38 cellular contexts compared by ENCODE assay signal in the genomic region with DNA sequence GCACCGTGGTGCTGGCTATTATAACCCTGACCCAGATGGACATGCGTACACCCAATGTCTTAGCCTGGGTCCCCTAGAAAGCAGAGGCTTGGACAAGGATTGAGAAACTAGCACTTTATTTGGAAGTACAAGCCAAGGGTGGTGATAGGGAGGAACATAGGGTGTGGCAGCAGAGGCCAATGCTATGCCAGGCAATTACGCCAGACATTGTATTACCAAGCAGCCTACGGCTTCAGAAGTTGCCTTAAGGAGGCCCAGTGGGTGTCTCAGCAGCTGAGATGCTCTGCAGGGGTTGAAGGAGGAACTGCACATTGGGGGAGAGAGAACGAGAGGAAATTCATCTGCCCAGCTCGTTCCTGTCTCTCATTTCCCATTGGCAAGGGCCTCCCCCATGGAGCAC. TPM values are rescaled to one million over a fixed set of nuclear protein-coding genes. Genes with fewer than 3 reads are reported as not detected.
DNase-seq lines count a peak whose midpoint lies in the region; ATAC-seq and TF ChIP-seq lines count a peak whose summit lies in the region.
"Had no signal": no experiment of that assay in that cellular context is flagged by ENCODE, and none has a peak within 500 bp of the region (broad histone marks: within the 10 kb centered on the region; RNA-seq: fewer than 3 reads in every experiment).

No MANE protein-coding gene starts in this region.

- no peak overlapping the region for H3K27ac Mint-ChIP-seq in MCF 10A (ENCODE audit: low read depth, unreplicated experiment)
- H3K27ac Mint-ChIP-seq: activated naive CD4-positive, alpha-beta T cell treated with anti-CD3 and anti-CD28 coated beads, Interleukin-2, amount 50 U/mL, for 72 hours had no signal

- no peak overlapping the region for H3K4me3 Mint-ChIP-seq in MCF 10A (ENCODE audit: unreplicated experiment)

- H3K36me3 Mint-ChIP-seq in MCF 10A (ENCODE audit: insufficient read depth, unreplicated experiment), result peaks cover 6% of the 10 kb centered on the region
- H3K36me3 Mint-ChIP-seq: activated naive CD4-positive, alpha-beta T cell treated with anti-CD3 and anti-CD28 coated beads, Interleukin-2, amount 50 U/mL, for 72 hours had no signal

- WGBS in mammary epithelial cell (ENCODE audit: low coverage, missing lambda C conversion rate), result 72% methylated on average over 6 of the region's 6 CpGs
- 74% methylated on average over 4 of the region's 6 CpGs; no CpG with 5 or more reads in 1 of the 2 donors for WGBS in gastroesophageal sphincter (ENCODE audit: low coverage in 1 of 2), 2 donors

- H3K27ac ChIP-seq in mammary epithelial cell (ENCODE audit: insufficient read depth, low read depth, low read length) (no peak overlapping the region), gastroesophageal sphincter (no peak overlapping the region), lower lobe of right lung (peak overlapping the region; percentile 56), upper lobe of right lung (peak overlapping the region; percentile 70)
- H3K27ac ChIP-seq: 22Rv1, C4-2B, foreskin keratinocyte, right lobe of liver, tibial artery, WERI-Rb-1 had no signal

- intact Hi-C loops in MCF 10A (cut with micrococcal nuclease), result no loop called here
- intact Hi-C loops in mammary epithelial cell (cut with micrococcal nuclease), result no loop called here
- intact Hi-C loops in lower lobe of right lung (cut with DNase I), result no loop called here
- intact Hi-C loops in upper lobe of right lung (cut with DNase I), result no loop called here

- ATAC-seq in gastroesophageal sphincter, result peak; percentile 50
- peak; percentile 74 to 85 for ATAC-seq in lower lobe of right lung
- peak; percentile 93 for ATAC-seq in upper lobe of right lung
- no peak for ATAC-seq in GM19351 (IDR thresholded peaks at IDR 0.05; ENCODE audit: unreplicated experiment)
- ATAC-seq: activated naive CD4-positive, alpha-beta T cell treated with anti-CD3 and anti-CD28 coated beads, Interleukin-2, amount 50 U/mL, for 72 hours; foreskin keratinocyte; right lobe of liver had no signal

- CTCF ChIA-PET in MCF 10A (lab: Yijun Ruan, JAX) (interaction anchor here (0.9 to 1.2 kb wide), 3 partner anchors 9 to 300 kb away, joined by 4 to 6 read pairs (median 4); no protein-coding TSS in a partner anchor), mammary epithelial cell (lab: Charles Lee; ENCODE audit: low non-redundant PET) (no interaction called here)

- BruUV-seq in MCF 10A (replicated peaks; lab: Mats Ljungman, UMichigan), result no TSS peak
- BruUV-seq in mammary epithelial cell (replicated peaks; lab: Mats Ljungman, UMichigan), result no TSS peak

- H3K9me3 ChIP-seq in mammary epithelial cell (replicated peaks; ENCODE audit: insufficient read depth, low read length) (no peaks in the 10 kb centered on the region), gastroesophageal sphincter (no peaks in the 10 kb centered on the region), lower lobe of right lung (no peaks in the 10 kb centered on the region), upper lobe of right lung (no peaks in the 10 kb centered on the region)
- H3K9me3 ChIP-seq: breast epithelium, Caco-2, HAP-1, right lobe of liver, tibial artery had no signal

- H3K27me3 Mint-ChIP-seq in MCF 10A (ENCODE audit: insufficient read depth, unreplicated experiment), result peaks cover 15% of the 10 kb centered on the region

- TF ChIP-seq EP300 in gastroesophageal sphincter (IDR thresholded peaks at IDR 0.05), result no peak

- no peak overlapping the region for H3K4me2 ChIP-seq in mammary epithelial cell (ENCODE audit: insufficient read depth, low read depth, low read length)

- TF ChIP-seq CTCF in MCF 10A (IDR thresholded peaks at IDR 0.05; ENCODE audit: unreplicated experiment) (no peak), mammary epithelial cell (conservative IDR thresholded peaks at IDR 0.05 in 1 of 2, IDR thresholded peaks at IDR 0.05 in 1 of 2; ENCODE audit: extremely low read depth in 1 of 2, insufficient read depth in 1 of 2, low read depth in 1 of 2, low read length in 2 of 2) (no peak), gastroesophageal sphincter (IDR thresholded peaks at IDR 0.05) (no peak), lower lobe of right lung (IDR thresholded peaks at IDR 0.05) (no peak), upper lobe of right lung (IDR thresholded peaks at IDR 0.05) (no peak)

- POLR2A ChIA-PET in MCF 10A (lab: Yijun Ruan, JAX), result interaction anchor here (0.6 to 0.9 kb wide), 3 partner anchors 10 to 191 kb away, joined by 3 to 5 read pairs (median 3); no protein-coding TSS in a partner anchor

- DNase-seq in MCF 10A (ENCODE audit: unreplicated experiment) (peak; percentile 53), mammary epithelial cell (no peak), lower lobe of right lung (no peak), upper lobe of right lung (no peak), dermis blood vessel endothelial cell (no peak), NCI-H82 treated with DMSO at 0.1 percent for 48 hours (lab: John Stamatoyannopoulos, UW; ENCODE audit: unreplicated experiment) (no peak)
- DNase-seq: activated CD4-positive, alpha-beta T cell treated with anti-CD3 and anti-CD28 coated beads for 48 hours; activated effector memory CD4-positive, alpha-beta T cell treated with Interleukin-2 at 50 U/mL for 16 hours; activated T-cell treated with anti-CD3 and anti-CD28 coated beads, Interleukin-2, amount 50 U/mL, for 1 hour; amygdala; Caco-2; DMS53; effector CD8-positive, alpha-beta T cell; erythroblast; foreskin keratinocyte; NCI-H1105; NCI-H2081; NCI-H226; NCI-H69; posterior cingulate gyrus; right lobe of liver; SHP77 treated with DMSO at 0.1 percent for 48 hours; stimulated activated CD4-positive, alpha-beta T cell treated with anti-CD3 and anti-CD28 coated beads, Interleukin-12 subunit alpha, Interleukin-12 subunit beta, amount 100 ng/mL, for 4 hours; stimulated activated CD4-positive, alpha-beta T cell treated with anti-CD3 and anti-CD28 coated beads, Interleukin-4, amount 100 ng/mL, for 1 hour; SW 1271; WERI-Rb-1 had no signal

- H3K27me3 ChIP-seq in mammary epithelial cell (ENCODE audit: insufficient read depth, low read length), result no peaks in the 10 kb centered on the region
- peaks cover 19% of the 10 kb centered on the region for H3K27me3 ChIP-seq in gastroesophageal sphincter
- no peaks in the 10 kb centered on the region for H3K27me3 ChIP-seq in lower lobe of right lung (ENCODE audit: low read depth)
- H3K27me3 ChIP-seq in upper lobe of right lung, result no peaks in the 10 kb centered on the region
- H3K27me3 ChIP-seq: breast epithelium, right lobe of liver had no signal

- H3K9ac ChIP-seq in mammary epithelial cell (ENCODE audit: insufficient read depth, low read length), result no peak overlapping the region

- in situ Hi-C loops in mammary epithelial cell (cut with MboI; ENCODE audit: low sequenced_read_pairs in 2 of 2), result loop anchor here in 1 of 2 donors (25.0 kb wide), 1 partner anchor 242 kb away; no protein-coding TSS in a partner anchor

- H3K4me3 ChIP-seq in mammary epithelial cell (replicated peaks in 1 of 3; ENCODE audit: insufficient read depth in 1 of 3, low read depth in 2 of 3, low read length in 3 of 3) (no peak overlapping the region), gastroesophageal sphincter (no peak overlapping the region), lower lobe of right lung (no peak overlapping the region), upper lobe of right lung (no peak overlapping the region)
- H3K4me3 ChIP-seq: breast epithelium, HAP-1, right lobe of liver, tibial artery had no signal

- H4K20me1 ChIP-seq in mammary epithelial cell (ENCODE audit: insufficient read depth, low read length), result no peaks in the 10 kb centered on the region

- no peak overlapping the region for H2AFZ ChIP-seq in mammary epithelial cell (ENCODE audit: low read depth, low read length)

- no peaks in the 10 kb centered on the region for H3K9me3 Mint-ChIP-seq in MCF 10A (ENCODE audit: unreplicated experiment)
- H3K9me3 Mint-ChIP-seq: activated naive CD4-positive, alpha-beta T cell treated with anti-CD3 and anti-CD28 coated beads, Interleukin-2, amount 50 U/mL, for 72 hours had no signal

- H3K36me3 ChIP-seq in mammary epithelial cell (ENCODE audit: insufficient read depth, low read length) (no peaks in the 10 kb centered on the region), gastroesophageal sphincter (no peaks in the 10 kb centered on the region), lower lobe of right lung (no peaks in the 10 kb centered on the region), upper lobe of right lung (no peaks in the 10 kb centered on the region)
- H3K36me3 ChIP-seq: breast epithelium, HAP-1, right lobe of liver, tibial artery, WERI-Rb-1 had no signal

- dilution Hi-C loops in mammary epithelial cell (cut with HindIII; ENCODE audit: low sequenced_read_pairs), result no loop called here

- no peaks in the 10 kb centered on the region for H3K4me1 ChIP-seq in mammary epithelial cell (ENCODE audit: insufficient read depth, low read length)
- no peaks in the 10 kb centered on the region for H3K4me1 ChIP-seq in gastroesophageal sphincter
- peaks cover 27% of the 10 kb centered on the region for H3K4me1 ChIP-seq in lower lobe of right lung
- H3K4me1 ChIP-seq in upper lobe of right lung, result peaks cover 13% of the 10 kb centered on the region
- H3K4me1 ChIP-seq: breast epithelium, Caco-2, foreskin keratinocyte, HAP-1, right lobe of liver, tibial artery had no signal

- no peaks in the 10 kb centered on the region for H3K79me2 ChIP-seq in mammary epithelial cell (ENCODE audit: insufficient read depth, low read length)

- H3K4me1 Mint-ChIP-seq in MCF 10A (ENCODE audit: insufficient read depth, unreplicated experiment), result no peaks in the 10 kb centered on the region

- TF ChIP-seq POLR2A in gastroesophageal sphincter (IDR thresholded peaks at IDR 0.05), result no peak

RNA-seq across cellular contexts. Expression of gene C20orf202, which starts 0.8 kb away (rescaled TPM):
- not detected in 2 replicates for total RNA-seq in MCF 10A (2022)
- not detected for total RNA-seq in mammary epithelial cell
- not detected for polyA plus RNA-seq in mammary epithelial cell
- not detected for polyA minus RNA-seq in mammary epithelial cell
- total RNA-seq in gastroesophageal sphincter, result 1 to 10 TPM in 1 of 4 donors, under 1 TPM in 2, not detected in 1; 0.27 to 1.3 (median 0.62) TPM
- total RNA-seq in lower lobe of right lung, result 2.1 TPM
- total RNA-seq in upper lobe of right lung, result 0.64 TPM
- total RNA-seq in dermis blood vessel endothelial cell, result not detected in 2 replicates
- total RNA-seq: Caco-2, foreskin keratinocyte, G401, M059J, myocyte had no signal
- polyA plus RNA-seq: foreskin keratinocyte had no signal

RNA-seq across cellular contexts. Expression of gene TMEM74B, which starts 19.3 kb away (rescaled TPM):
- total RNA-seq in MCF 10A (2022), result not detected in 2 replicates
- total RNA-seq in mammary epithelial cell, result 1 to 10 TPM in 1 of 2 donors, under 1 TPM in 1; 0.67 to 1.9 TPM
- 0.67 TPM for polyA plus RNA-seq in mammary epithelial cell
- polyA minus RNA-seq in mammary epithelial cell, result not detected
- 1 to 10 TPM in 2 of 4 donors, not detected in 2; 1.5 to 1.8 TPM for total RNA-seq in gastroesophageal sphincter
- 15.8 TPM for total RNA-seq in lower lobe of right lung
- 6.1 TPM for total RNA-seq in upper lobe of right lung
- total RNA-seq in dermis blood vessel endothelial cell, result 0.34 and 0.60 TPM in 2 replicates
- total RNA-seq: G401, myocyte had no signal

RNA-seq across cellular contexts. Expression of gene RAD21L1, which starts 21.8 kb away (rescaled TPM):
- total RNA-seq in MCF 10A (2022) (not detected in 2 replicates), mammary epithelial cell (not detected), gastroesophageal sphincter (not detected), lower lobe of right lung (not detected), upper lobe of right lung (not detected), dermis blood vessel endothelial cell (not detected in 2 replicates)
- not detected for polyA plus RNA-seq in mammary epithelial cell
- polyA minus RNA-seq in mammary epithelial cell, result not detected
- total RNA-seq: breast epithelium, Caco-2, foreskin keratinocyte, G401, mesenteric fat pad, right lobe of liver had no signal
- polyA plus RNA-seq: foreskin keratinocyte had no signal

Comparison
In these comparisons a context has a peak if more than half of its experiments do, and no peak if none do; other contexts are left out.
1. H3K27ac ChIP-seq: peak in lower lobe of right lung (single experiment) and upper lobe of right lung (single experiment); none in mammary epithelial cell (single experiment) and gastroesophageal sphincter (0 of 4).